Comparison of ENCODE assay signal across 8 cellular contexts in the genomic region with DNA sequence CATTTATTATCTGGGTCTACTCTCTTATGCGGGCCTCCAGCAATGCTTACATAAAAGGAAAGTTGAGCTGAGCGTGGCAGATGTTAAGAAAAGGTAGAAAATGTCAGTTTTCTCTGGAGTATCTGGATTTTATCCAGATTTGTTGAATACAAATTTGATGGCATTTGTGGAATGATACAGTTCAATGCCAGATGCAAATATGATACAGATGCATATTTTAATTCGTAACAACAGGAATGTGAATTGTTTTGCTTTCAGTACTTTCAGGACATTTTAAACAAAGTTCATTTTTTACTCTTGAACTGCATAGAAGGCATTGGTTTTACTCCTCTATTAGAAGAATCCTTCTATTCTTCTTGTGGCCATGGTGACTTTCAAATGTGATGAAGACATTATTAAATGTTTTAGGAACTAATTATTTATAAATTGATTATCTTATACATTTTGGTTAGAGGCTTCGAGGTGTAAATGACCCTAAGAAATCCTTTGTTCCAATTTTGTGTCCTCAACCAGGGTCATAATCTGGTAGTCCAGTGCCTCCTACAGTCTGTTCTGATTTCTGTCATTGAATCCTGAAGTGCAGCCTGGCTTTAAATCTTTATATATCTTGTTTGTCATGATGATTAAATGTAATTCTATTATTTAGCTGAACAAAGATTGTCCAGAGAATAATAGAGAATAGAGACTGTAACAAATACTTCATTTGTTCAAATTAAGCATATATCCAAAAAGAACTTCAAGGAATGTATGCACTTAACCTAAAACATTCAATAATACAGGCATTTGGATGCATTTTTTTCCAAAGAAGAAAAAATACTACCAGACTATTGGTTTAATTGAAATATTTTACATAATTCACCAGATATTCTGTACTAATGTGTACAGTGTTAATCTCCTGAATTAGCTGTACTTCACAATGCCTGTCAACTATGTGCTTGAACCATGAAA.
A peak's percentile ranks its signal among the peaks of the same experiment; 100 is the strongest.
DNase-seq lines count a peak whose midpoint lies in the region; ATAC-seq lines count a peak whose summit lies in the region.

No MANE protein-coding gene starts in this region.

- no peak overlapping the region for H3K9ac ChIP-seq in GM23248

- peaks cover 6% of the 10 kb centered on the region for H3K4me1 ChIP-seq in GM23248 (ENCODE audit: insufficient read depth)

- ATAC-seq in HG03139 (IDR thresholded peaks at IDR 0.05; ENCODE audit: unreplicated experiment), result no peak
- no peak for ATAC-seq in stimulated activated naive CD8-positive, alpha-beta T cell treated with anti-CD3 and anti-CD28 coated beads, Interleukin-15, Interleukin-2, amounts not matched to agents 100 U/mL and 50 U/mL, for 24 hours
- ATAC-seq in activated naive CD4-positive, alpha-beta T cell treated with anti-CD3 and anti-CD28 coated beads, Interleukin-2, amount 50 U/mL, for 72 hours, result no peak

- H3K4me2 ChIP-seq in GM23248 (ENCODE audit: unreplicated experiment), result no peak overlapping the region

- no peaks in the 10 kb centered on the region for H3K9me3 Mint-ChIP-seq in activated naive CD4-positive, alpha-beta T cell treated with anti-CD3 and anti-CD28 coated beads, Interleukin-2, amount 50 U/mL, for 72 hours

- H3K36me3 Mint-ChIP-seq in activated naive CD4-positive, alpha-beta T cell treated with anti-CD3 and anti-CD28 coated beads, Interleukin-2, amount 50 U/mL, for 72 hours, result no peaks in the 10 kb centered on the region

- no peak overlapping the region for H3K4me3 ChIP-seq in GM23248

- no peaks in the 10 kb centered on the region for H4K20me1 ChIP-seq in GM23248 (ENCODE audit: insufficient read depth)

- no peaks in the 10 kb centered on the region for H3K79me2 ChIP-seq in GM23248 (ENCODE audit: insufficient read depth)

- no peaks in the 10 kb centered on the region for H3K9me2 ChIP-seq in GM23248 (ENCODE audit: insufficient read depth)

- H3K36me3 ChIP-seq in GM23248 (ENCODE audit: low read depth), result peaks cover 6% of the 10 kb centered on the region

- no peaks in the 10 kb centered on the region for H3K27me3 ChIP-seq in GM23248 (replicated peaks; ENCODE audit: insufficient read depth)

- H3K9me3 ChIP-seq in GM23248 (ENCODE audit: low read depth), result no peaks in the 10 kb centered on the region

- H3K27ac Mint-ChIP-seq in activated naive CD4-positive, alpha-beta T cell treated with anti-CD3 and anti-CD28 coated beads, Interleukin-2, amount 50 U/mL, for 72 hours, result no peak overlapping the region

- 40 to 48% methylated on average over 4 of the region's 4 CpGs for WGBS in GM23248 (ENCODE audit: low coverage in 1 of 2, low lambda C conversion rate in 2 of 2, missing lambda C conversion rate in 2 of 2), 2 experiments

- H2AFZ ChIP-seq in GM23248, result no peak overlapping the region

- peak; percentile 45 to 57 for DNase-seq in AML-193 (lab: John Stamatoyannopoulos, UW)
- peak; percentile 67 for DNase-seq in GM23248
- peak; percentile 55 for DNase-seq in SK-MEL-5 (ENCODE audit: low read depth, low spot score)
- peak; percentile 75 for DNase-seq in globus pallidus (ENCODE audit: low spot score)
- DNase-seq in substantia nigra (lab: John Stamatoyannopoulos, UW), result peak in 3 of 49 donors; percentile 7 to 49 (median 16)
- DNase-seq in stimulated activated naive CD8-positive, alpha-beta T cell treated with anti-CD3 and anti-CD28 coated beads, Interleukin-15, Interleukin-2, amounts not matched to agents 100 U/mL and 50 U/mL, for 24 hours, result no peak
- no peak for DNase-seq in activated naive CD4-positive, alpha-beta T cell treated with anti-CD3 and anti-CD28 coated beads, Interleukin-2, amount 50 U/mL, for 72 hours (ENCODE audit: low spot score in 2 of 2)

- H3F3A ChIP-seq in GM23248 (ENCODE audit: insufficient read depth), result peaks cover 10% of the 10 kb centered on the region; the same call in 1 of the 2 replicates

- in situ Hi-C loops in GM23248 (cut with MboI), result loop anchor here (25.0 kb wide), 1 partner anchor 590 kb away; no protein-coding TSS in a partner anchor
- in situ Hi-C loops in SK-MEL-5 (cut with HindIII; ENCODE audit: low pct_unique_long_range_greater_than_20kb, low sequenced_read_pairs), result no loop called here

- H3K27ac ChIP-seq in GM23248, result no peak overlapping the region
- H3K27ac ChIP-seq in substantia nigra (ENCODE audit: low read depth, low read length, poor library complexity, severe bottlenecking), result peak overlapping the region; percentile 31

Comparison
In these comparisons a context has a peak if more than half of its experiments do, and no peak if none do; other contexts are left out.
1. DNase-seq: peak in AML-193 (2 of 2), GM23248 (single experiment), SK-MEL-5 (single experiment) and globus pallidus (single experiment); none in stimulated activated naive CD8-positive, alpha-beta T cell treated with anti-CD3 and anti-CD28 coated beads, Interleukin-15, Interleukin-2, amounts not matched to agents 100 U/mL and 50 U/mL, for 24 hours (single experiment) and activated naive CD4-positive, alpha-beta T cell treated with anti-CD3 and anti-CD28 coated beads, Interleukin-2, amount 50 U/mL, for 72 hours (0 of 2).